8 cellular contexts compared by ENCODE assay signal in genomic region chr2:151051584-151052220, GRCh38.
DNase-seq lines count a peak whose midpoint lies in the region; ATAC-seq and TF ChIP-seq lines count a peak whose summit lies in the region.

No MANE protein-coding gene starts in this region.

- H3K36me3 Mint-ChIP-seq in type B pancreatic cell, result no peaks in the 10 kb centered on the region

- H3K4me1 Mint-ChIP-seq in type B pancreatic cell (ENCODE audit: unreplicated experiment), result peaks cover 15% of the 10 kb centered on the region

- TF ChIP-seq CTCF in type B pancreatic cell (conservative IDR thresholded peaks at IDR 0.05), result peak; percentile 87

- H3K27ac Mint-ChIP-seq in type B pancreatic cell, result peak overlapping the region; percentile 17

- no peaks in the 10 kb centered on the region for H3K27me3 Mint-ChIP-seq in type B pancreatic cell

- H3K4me3 Mint-ChIP-seq in type B pancreatic cell, result peak overlapping the region; percentile 0

- ATAC-seq in GM21367 (IDR thresholded peaks at IDR 0.05; ENCODE audit: unreplicated experiment) (peak; percentile 85), HG03460 (IDR thresholded peaks at IDR 0.05; ENCODE audit: unreplicated experiment) (peak; percentile 78)

- peak; percentile 19 to 20 for DNase-seq in activated T-cell treated with anti-CD3 and anti-CD28 coated beads, Interleukin-2, amount 50 U/mL, for 48 hours
- no peak for DNase-seq in activated T-cell treated with anti-CD3 and anti-CD28 coated beads, Interleukin-2, amount 50 U/mL, for 1 hour
- DNase-seq in NOMO-1 treated with dmso at 0.1 percent for 144 hours (lab: John Stamatoyannopoulos, UW; ENCODE audit: unreplicated experiment) (peak; percentile 2), brain pericyte (ENCODE audit: low read depth, low spot score) (peak; percentile 21), kidney tubule cell (ENCODE audit: low spot score) (peak; percentile 68), type B pancreatic cell (ENCODE audit: extremely low spot score, unreplicated experiment) (no peak)

- H3K9me3 Mint-ChIP-seq in type B pancreatic cell, result peaks cover 5% of the 10 kb centered on the region

Comparison
In these comparisons a context has a peak if more than half of its experiments do, and no peak if none do; other contexts are left out.
1. DNase-seq: peak in activated T-cell treated with anti-CD3 and anti-CD28 coated beads, Interleukin-2, amount 50 U/mL, for 48 hours (2 of 2), NOMO-1 treated with dmso at 0.1 percent for 144 hours (single experiment), brain pericyte (single experiment) and kidney tubule cell (single experiment); none in activated T-cell treated with anti-CD3 and anti-CD28 coated beads, Interleukin-2, amount 50 U/mL, for 1 hour (single experiment) and type B pancreatic cell (single experiment).